In genomic region chr11:119306373-119306890, GRCh38 we compare ENCODE assay signal across 1 cellular context.
TF ChIP-seq lines count a peak whose summit lies in the region.

No MANE protein-coding gene starts in this region.

TF ChIP-seq in GM12878, 131 proteins besides CTCF, POLR2A, EP300 and RAD21:
- TF ChIP-seq, protein P1, sequence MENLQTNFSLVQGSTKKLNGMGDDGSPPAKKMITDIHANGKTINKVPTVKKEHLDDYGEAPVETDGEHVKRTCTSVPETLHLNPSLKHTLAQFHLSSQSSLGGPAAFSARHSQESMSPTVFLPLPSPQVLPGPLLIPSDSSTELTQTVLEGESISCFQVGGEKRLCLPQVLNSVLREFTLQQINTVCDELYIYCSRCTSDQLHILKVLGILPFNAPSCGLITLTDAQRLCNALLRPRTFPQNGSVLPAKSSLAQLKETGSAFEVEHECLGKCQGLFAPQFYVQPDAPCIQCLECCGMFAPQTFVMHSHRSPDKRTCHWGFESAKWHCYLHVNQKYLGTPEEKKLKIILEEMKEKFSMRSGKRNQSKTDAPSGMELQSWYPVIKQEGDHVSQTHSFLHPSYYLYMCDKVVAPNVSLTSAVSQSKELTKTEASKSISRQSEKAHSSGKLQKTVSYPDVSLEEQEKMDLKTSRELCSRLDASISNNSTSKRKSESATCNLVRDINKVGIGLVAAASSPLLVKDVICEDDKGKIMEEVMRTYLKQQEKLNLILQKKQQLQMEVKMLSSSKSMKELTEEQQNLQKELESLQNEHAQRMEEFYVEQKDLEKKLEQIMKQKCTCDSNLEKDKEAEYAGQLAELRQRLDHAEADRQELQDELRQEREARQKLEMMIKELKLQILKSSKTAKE (IDR thresholded peaks at IDR 0.05; ENCODE audit: low read depth, poor library complexity, severe bottlenecking) = no peak
- TF ChIP-seq, protein P2, sequence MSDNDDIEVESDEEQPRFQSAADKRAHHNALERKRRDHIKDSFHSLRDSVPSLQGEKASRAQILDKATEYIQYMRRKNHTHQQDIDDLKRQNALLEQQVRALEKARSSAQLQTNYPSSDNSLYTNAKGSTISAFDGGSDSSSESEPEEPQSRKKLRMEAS (IDR thresholded peaks at IDR 0.05; ENCODE audit: low read depth, low read length) = no peak
- TF ChIP-seq RELA (IDR thresholded peaks at IDR 0.05; ENCODE audit: borderline replicate concordance, partially characterized antibody) = no peak
- no peak for TF ChIP-seq CUX1 (IDR thresholded peaks at IDR 0.05; ENCODE audit: insufficient replicate concordance, low read depth, low read length)
- no peak for TF ChIP-seq SREBF1 (IDR thresholded peaks at IDR 0.05; ENCODE audit: low read length)
